Comparison of ENCODE assay signal across 1 cellular context in the genomic region with DNA sequence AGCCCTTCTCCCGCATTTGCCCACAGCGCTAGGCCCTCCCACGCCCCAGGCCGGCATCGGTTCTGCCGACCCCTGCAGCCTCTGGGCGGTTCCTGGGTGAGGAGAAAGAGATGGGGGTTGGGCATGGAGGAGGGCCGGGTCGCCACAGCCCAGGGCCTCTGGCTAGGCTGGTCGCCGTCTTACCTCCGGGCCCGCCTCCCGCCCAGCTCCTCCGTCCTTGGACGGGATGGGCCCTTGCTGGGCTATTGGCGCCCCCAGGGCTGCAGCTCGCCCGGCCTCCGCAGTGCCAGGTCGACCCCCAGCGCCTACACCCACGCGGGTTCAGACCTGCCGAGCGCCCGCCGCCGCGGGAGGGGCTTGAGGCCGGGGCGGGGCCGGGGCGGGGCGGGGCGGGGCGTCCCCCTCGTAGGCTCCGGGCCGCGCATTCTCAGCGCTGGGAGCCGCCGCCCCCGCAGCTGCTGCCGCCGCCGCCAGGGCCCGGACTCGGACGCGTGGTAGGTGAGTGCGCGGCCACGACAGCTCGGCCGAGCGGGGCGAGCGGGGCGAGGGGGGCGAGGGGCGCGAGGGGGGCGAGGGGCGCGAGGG.
TF ChIP-seq lines count a peak whose summit lies in the region.

Gene CD151 (plus strand): TSS at position 424 of the 585 bp plus-strand sequence. CDS start 3,118 bp downstream, outside the sequence.

TF ChIP-seq in HepG2, 621 proteins besides CTCF, POLR2A, EP300 and RAD21 (continued from another document and continues in another):
- TF ChIP-seq, protein P1, sequence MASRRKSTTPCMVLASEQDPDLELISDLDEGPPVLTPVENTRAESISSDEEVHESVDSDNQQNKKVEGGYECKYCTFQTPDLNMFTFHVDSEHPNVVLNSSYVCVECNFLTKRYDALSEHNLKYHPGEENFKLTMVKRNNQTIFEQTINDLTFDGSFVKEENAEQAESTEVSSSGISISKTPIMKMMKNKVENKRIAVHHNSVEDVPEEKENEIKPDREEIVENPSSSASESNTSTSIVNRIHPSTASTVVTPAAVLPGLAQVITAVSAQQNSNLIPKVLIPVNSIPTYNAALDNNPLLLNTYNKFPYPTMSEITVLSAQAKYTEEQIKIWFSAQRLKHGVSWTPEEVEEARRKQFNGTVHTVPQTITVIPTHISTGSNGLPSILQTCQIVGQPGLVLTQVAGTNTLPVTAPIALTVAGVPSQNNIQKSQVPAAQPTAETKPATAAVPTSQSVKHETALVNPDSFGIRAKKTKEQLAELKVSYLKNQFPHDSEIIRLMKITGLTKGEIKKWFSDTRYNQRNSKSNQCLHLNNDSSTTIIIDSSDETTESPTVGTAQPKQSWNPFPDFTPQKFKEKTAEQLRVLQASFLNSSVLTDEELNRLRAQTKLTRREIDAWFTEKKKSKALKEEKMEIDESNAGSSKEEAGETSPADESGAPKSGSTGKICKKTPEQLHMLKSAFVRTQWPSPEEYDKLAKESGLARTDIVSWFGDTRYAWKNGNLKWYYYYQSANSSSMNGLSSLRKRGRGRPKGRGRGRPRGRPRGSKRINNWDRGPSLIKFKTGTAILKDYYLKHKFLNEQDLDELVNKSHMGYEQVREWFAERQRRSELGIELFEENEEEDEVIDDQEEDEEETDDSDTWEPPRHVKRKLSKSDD (CRISPR knock-in tag; IDR thresholded peaks at IDR 0.05; ENCODE audit: low read depth): no peak
- no peak for TF ChIP-seq ZNF256 (CRISPR knock-in tag; conservative IDR thresholded peaks at IDR 0.05)
- no peak for TF ChIP-seq SOX6 (IDR thresholded peaks at IDR 0.05)
- TF ChIP-seq SOX6 (CRISPR knock-in tag; IDR thresholded peaks at IDR 0.05): no peak
- no peak for TF ChIP-seq RFXAP (CRISPR knock-in tag; IDR thresholded peaks at IDR 0.05; ENCODE audit: borderline replicate concordance)
- no peak for TF ChIP-seq ZNF646 (CRISPR knock-in tag; IDR thresholded peaks at IDR 0.05)
- TF ChIP-seq ZSCAN21 (CRISPR knock-in tag; IDR thresholded peaks at IDR 0.05; ENCODE audit: borderline replicate concordance): peak; percentile 21; the same call in 1 of the 2 replicates
- peak; percentile 15; the same call in 1 of the 2 replicates for TF ChIP-seq GABPB1 (CRISPR knock-in tag; IDR thresholded peaks at IDR 0.05)
- no peak for TF ChIP-seq ZNF264 (CRISPR knock-in tag; IDR thresholded peaks at IDR 0.05)
- peak; percentile 39 for TF ChIP-seq SAP130 (CRISPR knock-in tag; IDR thresholded peaks at IDR 0.05; ENCODE audit: low read depth)
- TF ChIP-seq, protein P2, sequence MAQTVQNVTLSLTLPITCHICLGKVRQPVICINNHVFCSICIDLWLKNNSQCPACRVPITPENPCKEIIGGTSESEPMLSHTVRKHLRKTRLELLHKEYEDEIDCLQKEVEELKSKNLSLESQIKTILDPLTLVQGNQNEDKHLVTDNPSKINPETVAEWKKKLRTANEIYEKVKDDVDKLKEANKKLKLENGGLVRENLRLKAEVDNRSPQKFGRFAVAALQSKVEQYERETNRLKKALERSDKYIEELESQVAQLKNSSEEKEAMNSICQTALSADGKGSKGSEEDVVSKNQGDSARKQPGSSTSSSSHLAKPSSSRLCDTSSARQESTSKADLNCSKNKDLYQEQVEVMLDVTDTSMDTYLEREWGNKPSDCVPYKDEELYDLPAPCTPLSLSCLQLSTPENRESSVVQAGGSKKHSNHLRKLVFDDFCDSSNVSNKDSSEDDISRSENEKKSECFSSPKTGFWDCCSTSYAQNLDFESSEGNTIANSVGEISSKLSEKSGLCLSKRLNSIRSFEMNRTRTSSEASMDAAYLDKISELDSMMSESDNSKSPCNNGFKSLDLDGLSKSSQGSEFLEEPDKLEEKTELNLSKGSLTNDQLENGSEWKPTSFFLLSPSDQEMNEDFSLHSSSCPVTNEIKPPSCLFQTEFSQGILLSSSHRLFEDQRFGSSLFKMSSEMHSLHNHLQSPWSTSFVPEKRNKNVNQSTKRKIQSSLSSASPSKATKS (CRISPR knock-in tag; IDR thresholded peaks at IDR 0.05): no peak
- TF ChIP-seq SRY (CRISPR knock-in tag; IDR thresholded peaks at IDR 0.05): peak; percentile 61; the same call in 1 of the 2 replicates
- no peak for TF ChIP-seq ZSCAN22 (CRISPR knock-in tag; IDR thresholded peaks at IDR 0.05)
- no peak for TF ChIP-seq SP1 (IDR thresholded peaks at IDR 0.05)
- 0 out of 2 replicates have a peak, but pooled peaks have one; percentile 32 for TF ChIP-seq SP1 (CRISPR knock-in tag; IDR thresholded peaks at IDR 0.05)
- TF ChIP-seq AGO1 (IDR thresholded peaks at IDR 0.05; ENCODE audit: low read depth, low read length, poor library complexity, severe bottlenecking): peak; percentile 68
- peak; percentile 66; the same call in 1 of the 2 replicates for TF ChIP-seq ZNF746 (CRISPR knock-in tag; IDR thresholded peaks at IDR 0.05)
- TF ChIP-seq NR0B2 (CRISPR knock-in tag; IDR thresholded peaks at IDR 0.05): 0 out of 2 replicates have a peak, but pooled peaks have one; percentile 31
- no peak for TF ChIP-seq JUNB (CRISPR knock-in tag; IDR thresholded peaks at IDR 0.05; ENCODE audit: borderline replicate concordance)
- TF ChIP-seq NFKBIZ (CRISPR knock-in tag; IDR thresholded peaks at IDR 0.05): no peak
- TF ChIP-seq HNRNPH1 (optimal IDR thresholded peaks at IDR 0.05; ENCODE audit: low read depth, low read length): no peak
- TF ChIP-seq ARNT2 (CRISPR knock-in tag; IDR thresholded peaks at IDR 0.05; ENCODE audit: low read depth): no peak
- TF ChIP-seq POLR2G (IDR thresholded peaks at IDR 0.05; ENCODE audit: low read depth, low read length): peak; percentile 31
- TF ChIP-seq MAX (IDR thresholded peaks at IDR 0.05): peak; percentile 16
- no peak for TF ChIP-seq SOX13 (IDR thresholded peaks at IDR 0.05)
- TF ChIP-seq SOX13 (CRISPR knock-in tag; conservative IDR thresholded peaks at IDR 0.05 in 1 of 2, IDR thresholded peaks at IDR 0.05 in 1 of 2): peak in 1 of 2 experiments; percentile 17; a peak in 1 of 4 replicates
- TF ChIP-seq BORCS8-MEF2B (CRISPR knock-in tag; IDR thresholded peaks at IDR 0.05): peak; percentile 56; the same call in 1 of the 2 replicates
- TF ChIP-seq TCF7 (IDR thresholded peaks at IDR 0.05; ENCODE audit: low read depth): no peak
- no peak for TF ChIP-seq HIVEP1 (CRISPR knock-in tag; IDR thresholded peaks at IDR 0.05)
- TF ChIP-seq, protein P3, sequence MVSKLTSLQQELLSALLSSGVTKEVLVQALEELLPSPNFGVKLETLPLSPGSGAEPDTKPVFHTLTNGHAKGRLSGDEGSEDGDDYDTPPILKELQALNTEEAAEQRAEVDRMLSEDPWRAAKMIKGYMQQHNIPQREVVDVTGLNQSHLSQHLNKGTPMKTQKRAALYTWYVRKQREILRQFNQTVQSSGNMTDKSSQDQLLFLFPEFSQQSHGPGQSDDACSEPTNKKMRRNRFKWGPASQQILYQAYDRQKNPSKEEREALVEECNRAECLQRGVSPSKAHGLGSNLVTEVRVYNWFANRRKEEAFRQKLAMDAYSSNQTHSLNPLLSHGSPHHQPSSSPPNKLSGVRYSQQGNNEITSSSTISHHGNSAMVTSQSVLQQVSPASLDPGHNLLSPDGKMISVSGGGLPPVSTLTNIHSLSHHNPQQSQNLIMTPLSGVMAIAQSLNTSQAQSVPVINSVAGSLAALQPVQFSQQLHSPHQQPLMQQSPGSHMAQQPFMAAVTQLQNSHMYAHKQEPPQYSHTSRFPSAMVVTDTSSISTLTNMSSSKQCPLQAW (CRISPR knock-in tag; IDR thresholded peaks at IDR 0.05): peak; percentile 47; the same call in 1 of the 2 replicates
- peak; percentile 73; the same call in 1 of the 2 replicates for TF ChIP-seq ZNF333 (CRISPR knock-in tag; IDR thresholded peaks at IDR 0.05; ENCODE audit: borderline replicate concordance)
- no peak for TF ChIP-seq JUND (CRISPR knock-in tag; IDR thresholded peaks at IDR 0.05)
- TF ChIP-seq NONO (IDR thresholded peaks at IDR 0.05): no peak
- no peak for TF ChIP-seq NONO (CRISPR knock-in tag; conservative IDR thresholded peaks at IDR 0.05)
- TF ChIP-seq ZNF34 (CRISPR knock-in tag; IDR thresholded peaks at IDR 0.05; ENCODE audit: borderline replicate concordance): no peak
- TF ChIP-seq TARDBP (CRISPR knock-in tag; IDR thresholded peaks at IDR 0.05): peak; percentile 50; the same call in 1 of the 2 replicates
- no peak for TF ChIP-seq KDM5B (CRISPR knock-in tag; IDR thresholded peaks at IDR 0.05; ENCODE audit: borderline replicate concordance)
- no peak for TF ChIP-seq HOXD1 (CRISPR knock-in tag; IDR thresholded peaks at IDR 0.05)
- TF ChIP-seq ZNF678 (CRISPR knock-in tag; IDR thresholded peaks at IDR 0.05): no peak
- TF ChIP-seq NR2C2 (CRISPR knock-in tag; IDR thresholded peaks at IDR 0.05; ENCODE audit: borderline replicate concordance): no peak
- peak; percentile 60; the same call in 1 of the 2 replicates for TF ChIP-seq ZBTB7B (CRISPR knock-in tag; IDR thresholded peaks at IDR 0.05)
- 0 out of 2 replicates have a peak, but pooled peaks have one; percentile 65 for TF ChIP-seq CSRNP1 (CRISPR knock-in tag; IDR thresholded peaks at IDR 0.05)
- no peak for TF ChIP-seq ZNF446 (CRISPR knock-in tag; IDR thresholded peaks at IDR 0.05)
- peak; percentile 19; the same call in 1 of the 2 replicates for TF ChIP-seq SALL1 (CRISPR knock-in tag; IDR thresholded peaks at IDR 0.05)
- no peak for TF ChIP-seq ZBTB25 (CRISPR knock-in tag; IDR thresholded peaks at IDR 0.05)
- no peak for TF ChIP-seq ZBTB1 (CRISPR knock-in tag; IDR thresholded peaks at IDR 0.05; ENCODE audit: borderline replicate concordance)
